In the genomic region with DNA sequence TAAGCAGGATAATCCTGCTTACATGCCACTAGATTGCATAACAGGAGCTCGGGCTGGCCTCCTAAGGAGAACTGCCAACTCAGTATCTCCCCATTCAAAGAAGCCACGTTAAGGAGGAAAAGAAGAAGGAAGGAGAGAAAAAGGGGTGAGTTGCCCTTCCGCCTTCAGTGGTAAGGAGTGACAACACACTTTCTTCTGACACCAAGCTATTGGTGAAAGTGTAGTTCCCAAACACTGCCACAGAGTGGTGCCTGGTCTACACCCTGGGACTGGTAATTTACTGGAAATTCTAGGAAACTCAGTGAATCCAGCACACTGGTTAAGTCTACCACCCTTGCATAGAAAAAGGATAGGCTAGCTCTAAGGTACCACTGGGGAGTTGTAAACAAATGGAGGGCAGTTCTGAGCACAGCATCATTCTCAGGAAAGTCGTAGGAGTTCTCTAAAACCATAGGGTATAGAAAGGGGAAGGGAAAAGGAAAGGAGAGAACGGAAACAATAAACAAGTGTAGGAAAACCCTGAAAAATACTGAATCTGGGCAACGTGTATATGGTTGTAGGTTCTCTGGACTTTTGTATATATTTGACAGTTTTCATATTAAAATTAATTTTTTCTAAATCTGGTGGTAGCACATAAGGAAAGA, we compare ENCODE assay signal across 8 cellular contexts. TPM values are rescaled to one million over a fixed set of nuclear protein-coding genes. Genes with fewer than 3 reads are reported as not detected.
DNase-seq lines count a peak whose midpoint lies in the region; ATAC-seq and TF ChIP-seq lines count a peak whose summit lies in the region.

No MANE protein-coding gene starts in this region.

- H3K4me1 ChIP-seq in PC-3 (ENCODE audit: insufficient read depth, low read length), result no peaks in the 10 kb centered on the region
- no peaks in the 10 kb centered on the region for H3K4me1 ChIP-seq in foreskin keratinocyte
- H3K4me1 ChIP-seq in ovary (ENCODE audit: insufficient read depth), result no peaks in the 10 kb centered on the region

- ATAC-seq in GM21360 (IDR thresholded peaks at IDR 0.05; ENCODE audit: unreplicated experiment) (peak; percentile 79), HG03571 (IDR thresholded peaks at IDR 0.05; ENCODE audit: unreplicated experiment) (peak; percentile 73), PC-3 (peak; percentile 98), foreskin keratinocyte (peak; percentile 95)

- H3K9me3 ChIP-seq in PC-3 (ENCODE audit: low read length) (no peaks in the 10 kb centered on the region), ovary (no peaks in the 10 kb centered on the region)

- no peaks in the 10 kb centered on the region for H3K36me3 ChIP-seq in PC-3 (ENCODE audit: low read depth, low read length)
- H3K36me3 ChIP-seq in ovary, result no peaks in the 10 kb centered on the region

- H3K9ac ChIP-seq in PC-3 (ENCODE audit: low read length), result no peak overlapping the region

- DNase-seq in DMS53 (lab: John Stamatoyannopoulos, UW) (peak; percentile 83), PC-3 (peak; percentile 80), foreskin keratinocyte (peak in 1 of 2 donors; percentile 58), ovary (peak; percentile 31 to 63 (median 45)), T1000 (lab: John Stamatoyannopoulos, UW) (no peak)
- peak; percentile 31 for DNase-seq in activated T-helper 2 cell treated with anti-CD3 and anti-CD28 coated beads, Interferon-gamma antibody, Interleukin-2, Interleukin-4, amounts not matched to agents 10 μg/mL and 5 μg/mL and 100 μg/mL, durations not matched to agents 14 hours and 24 hours and 36 hours (ENCODE audit: low spot score)

- peaks cover 81% of the 10 kb centered on the region for H3K79me2 ChIP-seq in PC-3 (ENCODE audit: low read length)

- no TSS peak for BruUV-seq in PC-3 (replicated peaks; lab: Mats Ljungman, UMichigan)

- no peak overlapping the region for H2AFZ ChIP-seq in PC-3 (ENCODE audit: low read length)

- no peak overlapping the region for H3K27ac Mint-ChIP-seq in activated T-helper 2 cell treated with anti-CD3 and anti-CD28 coated beads, Interferon-gamma antibody, Interleukin-2, Interleukin-4, amounts not matched to agents 10 μg/mL and 5 μg/mL and 100 μg/mL, durations not matched to agents 14 hours and 24 hours and 36 hours

- no peak overlapping the region for H3K4me2 ChIP-seq in PC-3 (ENCODE audit: low read length)

- no peak overlapping the region for H3K27ac ChIP-seq in PC-3 (ENCODE audit: low read length)
- no peak overlapping the region for H3K27ac ChIP-seq in foreskin keratinocyte
- H3K27ac ChIP-seq in ovary, result no peak overlapping the region

- POLR2A ChIA-PET in PC-3 (lab: Charles Lee; ENCODE audit: unreplicated experiment), result interaction anchor here (0.5 kb wide), 1 partner anchor 425 kb away, joined by 6 read pairs; no protein-coding TSS in a partner anchor

- TF ChIP-seq POLR2A in ovary (IDR thresholded peaks at IDR 0.05), result no peak

- no peaks in the 10 kb centered on the region for H3F3A ChIP-seq in PC-3 (ENCODE audit: low read length, unreplicated experiment)

- H3K27me3 ChIP-seq in PC-3 (ENCODE audit: low read length) (no peaks in the 10 kb centered on the region), foreskin keratinocyte (no peaks in the 10 kb centered on the region), ovary (no peaks in the 10 kb centered on the region)

- peaks cover 6% of the 10 kb centered on the region for H3K4me1 Mint-ChIP-seq in activated T-helper 2 cell treated with anti-CD3 and anti-CD28 coated beads, Interferon-gamma antibody, Interleukin-2, Interleukin-4, amounts not matched to agents 10 μg/mL and 5 μg/mL and 100 μg/mL, durations not matched to agents 14 hours and 24 hours and 36 hours (ENCODE audit: low read depth)

- 30 to 40% (median 33%) methylated on average over 6 of the region's 6 CpGs for WGBS in ovary, 3 donors

- no peak for TF ChIP-seq EP300 in ovary (IDR thresholded peaks at IDR 0.05)

- H3K36me3 Mint-ChIP-seq in activated T-helper 2 cell treated with anti-CD3 and anti-CD28 coated beads, Interferon-gamma antibody, Interleukin-2, Interleukin-4, amounts not matched to agents 10 μg/mL and 5 μg/mL and 100 μg/mL, durations not matched to agents 14 hours and 24 hours and 36 hours (ENCODE audit: low read depth), result no peaks in the 10 kb centered on the region

- TF ChIP-seq CTCF in PC-3 (conservative IDR thresholded peaks at IDR 0.05; ENCODE audit: low read depth, low read length) (peak; percentile 89), foreskin keratinocyte (conservative IDR thresholded peaks at IDR 0.05) (peak; percentile 91), ovary (IDR thresholded peaks at IDR 0.05) (peak; percentile 42 to 59 (median 42))

- H3K4me3 ChIP-seq in PC-3 (ENCODE audit: low read length) (no peak overlapping the region), ovary (no peak overlapping the region)

- no peaks in the 10 kb centered on the region for H3K9me2 ChIP-seq in PC-3 (replicated peaks; ENCODE audit: low read length)

- no peaks in the 10 kb centered on the region for H4K20me1 ChIP-seq in PC-3 (ENCODE audit: low read length)

- CTCF ChIA-PET in PC-3 (lab: Charles Lee), result interaction anchor here (0.6 to 2.1 kb wide), 11 partner anchors 12 to 1037 kb away, joined by 3 to 40 read pairs (median 5); no protein-coding TSS in a partner anchor

- no peak overlapping the region for H3K4me3 Mint-ChIP-seq in activated T-helper 2 cell treated with anti-CD3 and anti-CD28 coated beads, Interferon-gamma antibody, Interleukin-2, Interleukin-4, amounts not matched to agents 10 μg/mL and 5 μg/mL and 100 μg/mL, durations not matched to agents 14 hours and 24 hours and 36 hours (ENCODE audit: low read depth)

- intact Hi-C loops in PC-3 (cut with micrococcal nuclease), result loop anchor here (1.0 kb wide), 2 partner anchors 119 to 155 kb away; no protein-coding TSS in a partner anchor
- intact Hi-C loops in activated T-helper 2 cell treated with anti-CD3 and anti-CD28 coated beads, Interferon-gamma antibody, Interleukin-2, Interleukin-4, amounts not matched to agents 10 μg/mL and 5 μg/mL and 100 μg/mL, durations not matched to agents 14 hours and 24 hours and 36 hours (cut with micrococcal nuclease), result loop anchor here (2.0 to 5.0 kb wide), 3 partner anchors 77 to 154 kb away; no protein-coding TSS in a partner anchor
- intact Hi-C loops in ovary (cut with DNase I), result loop anchor here in 2 of 4 donors (5.0 to 10.0 kb wide), 2 partner anchors 154 to 157 kb away; no protein-coding TSS in a partner anchor

- H3K27me3 Mint-ChIP-seq in activated T-helper 2 cell treated with anti-CD3 and anti-CD28 coated beads, Interferon-gamma antibody, Interleukin-2, Interleukin-4, amounts not matched to agents 10 μg/mL and 5 μg/mL and 100 μg/mL, durations not matched to agents 14 hours and 24 hours and 36 hours (ENCODE audit: low read depth), result no peaks in the 10 kb centered on the region

- no peaks in the 10 kb centered on the region for H3K9me3 Mint-ChIP-seq in activated T-helper 2 cell treated with anti-CD3 and anti-CD28 coated beads, Interferon-gamma antibody, Interleukin-2, Interleukin-4, amounts not matched to agents 10 μg/mL and 5 μg/mL and 100 μg/mL, durations not matched to agents 14 hours and 24 hours and 36 hours

RNA-seq across cellular contexts. Expression of gene RRAS2, which starts 58.2 kb away (rescaled TPM):
- 58.6 and 59.7 TPM in 2 replicates for total RNA-seq in PC-3 (2014; rRNA removed)
- 64.4 and 65.2 TPM in 2 replicates for total RNA-seq in activated T-helper 2 cell treated with anti-CD3 and anti-CD28 coated beads, Interferon-gamma antibody, Interleukin-2, Interleukin-4, amounts not matched to agents 10 μg/mL and 5 μg/mL and 100 μg/mL, durations not matched to agents 14 hours and 24 hours and 36 hours
- 106 and 111 TPM in 2 replicates for total RNA-seq in foreskin keratinocyte
- 80.7 and 89.3 TPM in 2 replicates for polyA plus RNA-seq in foreskin keratinocyte
- total RNA-seq in ovary, result 10 to 100 TPM; 29.1 to 45.2 (median 36.0) TPM
- polyA plus RNA-seq in ovary, result 10 to 100 TPM; 25.7 to 32.2 TPM
